Comparison of ENCODE assay signal across 8 cellular contexts in the genomic region with DNA sequence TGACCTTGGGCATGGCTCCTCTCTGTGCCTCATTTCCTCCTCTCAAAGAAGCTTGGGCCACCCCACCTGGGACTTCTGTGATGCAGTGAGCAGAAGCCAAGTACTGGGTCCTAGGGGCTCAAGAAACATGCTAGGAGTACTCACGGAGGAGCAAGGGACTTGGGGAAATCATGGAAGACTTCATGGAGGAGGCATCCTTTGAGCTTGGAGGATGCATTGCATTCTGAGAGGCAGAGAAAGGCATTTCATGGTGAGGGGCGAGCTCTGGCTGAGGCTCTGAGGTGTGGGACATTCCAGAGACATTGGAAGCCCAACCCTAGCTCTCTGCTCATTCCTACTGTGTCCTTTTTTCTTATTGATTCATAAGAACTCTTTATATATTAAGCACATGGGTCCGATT. TPM values are rescaled to one million over a fixed set of nuclear protein-coding genes. Genes with fewer than 3 reads are reported as not detected.
DNase-seq lines count a peak whose midpoint lies in the region; FAIRE-seq and TF ChIP-seq lines count a peak whose summit lies in the region.
"Not testable (repeated sequence)": the region's sequence is repeated elsewhere in the genome, so short reads cannot be mapped to it uniquely, and the experiment has no call there.
"Had no signal": no experiment of that assay in that cellular context is flagged by ENCODE, and none has a peak within 500 bp of the region (broad histone marks: within the 10 kb centered on the region; RNA-seq: fewer than 3 reads in every experiment).

No MANE protein-coding gene starts in this region.

- not testable (repeated sequence) for H4K20me1 ChIP-seq in PC-9 (ENCODE audit: insufficient read depth); H1 (replicated peaks in 1 of 2; ENCODE audit: control insufficient read depth in 1 of 2, insufficient read depth in 2 of 2, low read length in 2 of 2); keratinocyte (ENCODE audit: control insufficient read depth, extremely low read depth, insufficient read depth, low read length)

- not testable (repeated sequence) for H4K91ac ChIP-seq in H1 (replicated peaks; ENCODE audit: insufficient read length, low read length)

- not testable (repeated sequence) for H3K23ac ChIP-seq in H1 (ENCODE audit: insufficient read length)

- BruUV-seq in PC-9 (replicated peaks; lab: Mats Ljungman, UMichigan) = not testable (repeated sequence)

- 89% methylated on average over 3 of the region's 3 CpGs; no CpG with 5 or more reads in 1 of the 2 experiments for WGBS in H1 (ENCODE audit: extremely low coverage in 1 of 2, insufficient coverage in 1 of 2, insufficient read length in 1 of 2, insufficient replicate concordance in 2 of 2, low coverage in 1 of 2, low lambda C conversion rate in 2 of 2, missing lambda C conversion rate in 1 of 2), 2 experiments

- H3K4me1 ChIP-seq in PC-9 (replicated peaks; ENCODE audit: insufficient read depth) = peaks cover 20% of the 10 kb centered on the region
- H3K4me1 ChIP-seq in ascending aorta; H1 (replicated peaks in 1 of 4; ENCODE audit: control insufficient read depth in 3 of 4, insufficient read depth in 4 of 4, low read length in 3 of 4); keratinocyte (ENCODE audit: control insufficient read depth, extremely low read depth, insufficient read depth, low read length); rectal smooth muscle tissue (ENCODE audit: control insufficient read depth, insufficient read depth, low read length): not testable (repeated sequence)

- not testable (repeated sequence) for H3K4me2 ChIP-seq in PC-9; H1 (ENCODE audit: insufficient read depth in 1 of 2, low read depth in 2 of 2, low read length in 2 of 2); keratinocyte (ENCODE audit: control insufficient read depth, extremely low read depth, insufficient read depth, low read depth, low read length)

- H2AFZ ChIP-seq in PC-9; H1 (ENCODE audit: low read length); keratinocyte (ENCODE audit: control insufficient read depth, low read length): not testable (repeated sequence)

- TF ChIP-seq CTCF in PC-9 (conservative IDR thresholded peaks at IDR 0.05); ascending aorta (IDR thresholded peaks at IDR 0.05); H1 (IDR thresholded peaks at IDR 0.05; ENCODE audit: control extremely low read depth in 1 of 3, insufficient read depth in 1 of 3, low read depth in 1 of 3, low read length in 3 of 3); keratinocyte (optimal IDR thresholded peaks at IDR 0.05 in 1 of 3, IDR thresholded peaks at IDR 0.05 in 1 of 3, conservative IDR thresholded peaks at IDR 0.05 in 1 of 3; ENCODE audit: extremely low read depth in 1 of 3, insufficient read depth in 2 of 3, low read length in 3 of 3): not testable (repeated sequence)

- H3K14ac ChIP-seq in H1 (ENCODE audit: insufficient read length) = not testable (repeated sequence)

- not testable (repeated sequence) for H3K9me2 ChIP-seq in PC-9 (ENCODE audit: insufficient read depth)

- not testable (repeated sequence) for H3K4ac ChIP-seq in H1 (replicated peaks; ENCODE audit: insufficient read length, low read depth, low read length)

- not testable (repeated sequence) for H3K9me1 ChIP-seq in keratinocyte (ENCODE audit: control insufficient read depth, extremely low read depth, insufficient read depth, low read length)

- not testable (repeated sequence) for TF ChIP-seq POLR2A in H1 (IDR thresholded peaks at IDR 0.05; ENCODE audit: control extremely low read depth in 1 of 2, low read depth in 2 of 2, low read length in 2 of 2)

- H3K56ac ChIP-seq in H1 (replicated peaks; ENCODE audit: insufficient read length, low read depth, low read length) = not testable (repeated sequence)

- dilution Hi-C loops in keratinocyte (cut with MboI; ENCODE audit: extremely low pct_ligation_motif_present, low sequenced_read_pairs) = loop anchor here (25.0 kb wide), 1 partner anchor 284 kb away; the partner anchor contains the start of gene KCNJ18

- TF ChIP-seq EP300 in H1 (IDR thresholded peaks at IDR 0.05; ENCODE audit: borderline replicate concordance in 1 of 2, low read depth in 2 of 2, low read length in 2 of 2) = not testable (repeated sequence)

- peak overlapping the region; percentile 57; the same call in 1 of the 2 replicates for H3K27ac ChIP-seq in PC-9
- H3K27ac ChIP-seq in ascending aorta = peak overlapping the region; percentile 25 to 64
- not testable (repeated sequence) for H3K27ac ChIP-seq in H1 (ENCODE audit: low read depth, low read length); keratinocyte (ENCODE audit: control insufficient read depth, insufficient read depth, low read length)
- peak overlapping the region; percentile 84 for H3K27ac ChIP-seq in rectal smooth muscle tissue (ENCODE audit: low read depth, low read length)

- not testable (repeated sequence) for H2BK5ac ChIP-seq in H1 (ENCODE audit: low read depth, low read length)

- not testable (repeated sequence) for H3F3A ChIP-seq in PC-9 (ENCODE audit: insufficient read depth, low read depth)

- H3K18ac ChIP-seq in H1 (ENCODE audit: extremely low read depth, low read length) = not testable (repeated sequence)

- H2BK120ac ChIP-seq in H1 (replicated peaks; ENCODE audit: low read depth, low read length) = not testable (repeated sequence)

- not testable (repeated sequence) for H2BK15ac ChIP-seq in H1 (ENCODE audit: low read length)

- H4K5ac ChIP-seq in H1 (ENCODE audit: insufficient read length, low read depth, low read length) = not testable (repeated sequence)

- not testable (repeated sequence) for H3K79me1 ChIP-seq in H1 (ENCODE audit: low read depth, low read length)

- not testable (repeated sequence) for H3K23me2 ChIP-seq in H1 (ENCODE audit: low read depth, low read length)

- not testable (repeated sequence) for H4K8ac ChIP-seq in H1 (ENCODE audit: extremely low read depth, insufficient read depth, low read length)

- POLR2A ChIA-PET in PC-9 (lab: Charles Lee; ENCODE audit: unreplicated experiment); H1 (lab: Charles Lee; ENCODE audit: partially characterized antibody): not testable (repeated sequence)

- not testable (repeated sequence) for H3K4me3 ChIP-seq in PC-9; ascending aorta; H1 (ENCODE audit: extremely low read depth in 1 of 4, insufficient read depth in 2 of 4, low read depth in 3 of 4, low read length in 4 of 4); keratinocyte (ENCODE audit: control insufficient read depth in 2 of 3, extremely low read depth in 1 of 3, insufficient read depth in 2 of 3, low read depth in 1 of 3, low read length in 3 of 3); rectal smooth muscle tissue (ENCODE audit: low read length)

- not testable (repeated sequence) for H3K27me3 ChIP-seq in PC-9 (ENCODE audit: insufficient read depth, low read depth); ascending aorta; H1 (replicated peaks in 1 of 4; ENCODE audit: control insufficient read depth in 3 of 4, extremely low read depth in 1 of 4, insufficient read depth in 3 of 4, low read length in 3 of 4); keratinocyte (ENCODE audit: control insufficient read depth, extremely low read depth, insufficient read depth, low read length); rectal smooth muscle tissue (ENCODE audit: control insufficient read depth, insufficient read depth, low read length)

- H3K79me2 ChIP-seq in PC-9 (ENCODE audit: low read depth); H1 (ENCODE audit: control insufficient read depth in 1 of 2, insufficient read depth in 2 of 2, low read length in 2 of 2); keratinocyte (ENCODE audit: control insufficient read depth, insufficient read depth, low read length): not testable (repeated sequence)

- H2BK12ac ChIP-seq in H1 (ENCODE audit: low read depth, low read length) = not testable (repeated sequence)

- H3K36me3 ChIP-seq in PC-9 (ENCODE audit: low read depth); ascending aorta; H1 (ENCODE audit: control insufficient read depth in 2 of 4, insufficient read depth in 4 of 4, low read length in 3 of 4); keratinocyte (ENCODE audit: control insufficient read depth in 2 of 2, extremely low read depth in 1 of 2, insufficient read depth in 2 of 2, low read length in 2 of 2); rectal smooth muscle tissue (ENCODE audit: control insufficient read depth, insufficient read depth, low read length): not testable (repeated sequence)

- FAIRE-seq in GM18507 (lab: Jason Lieb, UNC) = peak; percentile 15
- FAIRE-seq in H1 (lab: Jason Lieb, UNC) = peak; percentile 76
- peak; percentile 9 for FAIRE-seq in keratinocyte (lab: Jason Lieb, UNC)
- peak; percentile 13 for FAIRE-seq in urothelium cell line (lab: Jason Lieb, UNC)

- H2AK5ac ChIP-seq in H1 (ENCODE audit: low read depth, low read length) = not testable (repeated sequence)

- not testable (repeated sequence) for TF ChIP-seq RAD21 in H1 (IDR thresholded peaks at IDR 0.05 in 1 of 2, conservative IDR thresholded peaks at IDR 0.05 in 1 of 2; ENCODE audit: low read depth in 2 of 2, low read length in 2 of 2)

- not testable (repeated sequence) for DNase-seq in GM18507 (ENCODE audit: extremely low spot score, insufficient read length, low read depth); PC-9; ascending aorta (ENCODE audit: low spot score in 2 of 2); H1 (ENCODE audit: low read depth in 1 of 2, low spot score in 2 of 2); keratinocyte (ENCODE audit: low read depth, low spot score); urothelium cell line (ENCODE audit: low spot score)

- not testable (repeated sequence) for H2BK20ac ChIP-seq in H1 (ENCODE audit: low read length)

- CTCF ChIA-PET in PC-9 (lab: Charles Lee) = not testable (repeated sequence)
- CTCF ChIA-PET in H1 (lab: Charles Lee; ENCODE audit: partially characterized antibody) = interaction anchor here (0.7 to 1.3 kb wide), 2 partner anchors 15 to 123 kb away, joined by 3 to 4 read pairs; no protein-coding TSS in a partner anchor

- not testable (repeated sequence) for H3K9me3 ChIP-seq in PC-9 (ENCODE audit: insufficient read depth, low read depth); ascending aorta; keratinocyte (ENCODE audit: control insufficient read depth, low read depth, low read length)
- H3K9me3 ChIP-seq in H1 (ENCODE audit: insufficient read depth in 2 of 2, low read depth in 1 of 2, low read length in 1 of 2) = peaks cover 0 to 12% of the 10 kb centered on the region in 2 experiments; a peak in 1 of 4 replicates

- intact Hi-C loops in PC-9 (cut with micrococcal nuclease; ENCODE audit: unreplicated experiment) (loop anchor here (5.0 to 10.0 kb wide), 2 partner anchors 54 to 188 kb away; partner anchors contain the start of gene TMEM11), ascending aorta (cut with DNase I) (loop anchor here (5.0 kb wide), 1 partner anchor 236 kb away; no protein-coding TSS in a partner anchor)

- not testable (repeated sequence) for H3K9ac ChIP-seq in H1 (replicated peaks in 1 of 4; ENCODE audit: extremely low read depth in 1 of 4, low read depth in 3 of 4, low read length in 3 of 4); keratinocyte (ENCODE audit: control insufficient read depth, extremely low read depth, insufficient read depth, low read length); rectal smooth muscle tissue (ENCODE audit: low read length)

RNA-seq across cellular contexts. Expression of gene KCNJ12, which starts 26.8 kb away (rescaled TPM):
- total RNA-seq in PC-9 (2021) (1.1 and 2.0 TPM in 2 replicates), ascending aorta (13.2 TPM)
- total RNA-seq in H1 (2021; fragmentation: NEBNext Ultra II Directional; extraction: Animal tissue kit (Norgen Biotek cat#: 25700)) = 1.3 and 1.5 TPM in 2 replicates
- polyA plus RNA-seq in H1 (2011; rRNA removed) (1.2 and 1.7 TPM in 2 replicates), keratinocyte (0.04 to 0.15 TPM (median 0.07 TPM) in 3 replicates)
- 1.0 TPM for polyA plus RNA-seq in H1 (2011; cell fraction: cytosol; rRNA removed)
- polyA plus RNA-seq in H1 (2011; cell fraction: nucleus; rRNA removed) = 1.5 TPM
- 0.59 to 0.94 TPM (median 0.86 TPM) in 4 replicates for polyA plus RNA-seq in H1 (2012, experiment 1 of 2)
- 0.79 TPM for polyA plus RNA-seq in H1 (2012, experiment 2 of 2)
- polyA plus RNA-seq in H1 (2013, experiment 1 of 2) = 0.49 TPM
- polyA plus RNA-seq in H1 (2013, experiment 2 of 2) = 0.39 TPM
- 1.3 and 1.7 TPM in 2 replicates for polyA minus RNA-seq in H1 (2011; rRNA and poly(A)+ RNA removed)
- polyA minus RNA-seq in H1 (2011; cell fraction: cytosol; rRNA and poly(A)+ RNA removed) = 1.2 TPM
- 2.4 TPM for polyA minus RNA-seq in H1 (2011; cell fraction: nucleus; rRNA and poly(A)+ RNA removed)
- polyA plus RNA-seq in keratinocyte (2011; ENCODE audit: low read depth) = not detected
- polyA plus RNA-seq in keratinocyte (2011; cell fraction: cytosol; rRNA removed) = 0.07 and 0.19 TPM in 2 replicates
- polyA plus RNA-seq in keratinocyte (2011; cell fraction: nucleus; rRNA removed) = 0.23 and 0.49 TPM in 2 replicates
- 0.06 and 0.16 TPM in 2 replicates for polyA plus RNA-seq in keratinocyte (2012; ENCODE audit: low replicate concordance)
- polyA minus RNA-seq in keratinocyte = 0.03 to 0.53 TPM (median 0.20 TPM) in 3 replicates
- 0.38 TPM for polyA minus RNA-seq in keratinocyte (2011; cell fraction: cytosol; rRNA and poly(A)+ RNA removed)
- 0.23 and 0.74 TPM in 2 replicates for polyA minus RNA-seq in keratinocyte (2011; cell fraction: nucleus; rRNA and poly(A)+ RNA removed)
- total RNA-seq: CD8-positive, alpha-beta memory T cell had no signal
- polyA plus RNA-seq: CD8-positive, alpha-beta memory T cell had no signal
